30 cellular contexts compared by ENCODE assay signal in genomic region chr4:6765703-6766102, GRCh38.
"Had no signal": no experiment of that assay in that cellular context is flagged by ENCODE, and none has a peak within 500 bp of the region (broad histone marks: within the 10 kb centered on the region; RNA-seq: fewer than 3 reads in every experiment).

No MANE protein-coding gene starts in this region.

- H3K27me3 Mint-ChIP-seq: activated CD4-positive, alpha-beta memory T cell treated with anti-CD3 and anti-CD28 coated beads for 36 hours; activated CD4-positive, alpha-beta T cell treated with anti-CD3 and anti-CD28 coated beads for 36 hours; activated naive CD8-positive, alpha-beta T cell; activated T-helper 17 cell treated with anti-CD3 and anti-CD28 coated beads, Interleukin-2, amount 50 U/mL, for 72 hours had no signal

- H3K27ac ChIP-seq: brain microvascular endothelial cell, coronary artery, esophagus muscularis mucosa, foreskin keratinocyte, gastrocnemius medialis had no signal

- H3K27ac Mint-ChIP-seq: activated CD4-positive, alpha-beta memory T cell treated with anti-CD3 and anti-CD28 coated beads for 36 hours; activated CD4-positive, alpha-beta T cell treated with anti-CD3 and anti-CD28 coated beads for 36 hours; activated CD4-positive, alpha-beta T cell treated with anti-CD3 and anti-CD28 coated beads, Interleukin-2, amount 10 ng/mL, durations not matched to agents 24 days and 14 days; activated T-helper 17 cell treated with anti-CD3 and anti-CD28 coated beads, Interleukin-2, amount 50 U/mL, for 72 hours had no signal

- H3K36me3 Mint-ChIP-seq: activated CD4-positive, alpha-beta memory T cell treated with anti-CD3 and anti-CD28 coated beads for 36 hours; activated naive CD8-positive, alpha-beta T cell had no signal

- H3K4me3 Mint-ChIP-seq: activated CD4-positive, alpha-beta memory T cell treated with anti-CD3 and anti-CD28 coated beads for 36 hours; activated CD4-positive, alpha-beta T cell treated with anti-CD3 and anti-CD28 coated beads for 36 hours; activated CD4-positive, alpha-beta T cell treated with anti-CD3 and anti-CD28 coated beads, Interleukin-2, amount 10 ng/mL, durations not matched to agents 24 days and 14 days; activated naive CD8-positive, alpha-beta T cell; activated T-cell treated with anti-CD3 and anti-CD28 coated beads, Interleukin-2, amount 50 U/mL, for 4 hours; activated T-helper 17 cell treated with anti-CD3 and anti-CD28 coated beads, Interleukin-2, amount 50 U/mL, for 72 hours; central memory CD8-positive, alpha-beta T cell; effector memory CD8-positive, alpha-beta T cell had no signal

- DNase-seq: activated CD4-positive, alpha-beta memory T cell treated with anti-CD3 and anti-CD28 coated beads for 36 hours; activated CD4-positive, alpha-beta T cell treated with anti-CD3 and anti-CD28 coated beads for 36 hours; activated CD4-positive, alpha-beta T cell treated with anti-CD3 and anti-CD28 coated beads, Interleukin-2, amount 10 ng/mL, durations not matched to agents 24 days and 14 days; activated CD4-positive, CD25-positive, alpha-beta regulatory T cell; activated CD4-positive, CD25-positive, alpha-beta regulatory T cell treated with anti-CD3 and anti-CD28 coated beads, Interleukin-2, amount 50 U/mL, for 72 hours; activated CD8-positive, alpha-beta memory T cell treated with anti-CD3 and anti-CD28 coated beads for 24 hours; activated effector memory CD4-positive, alpha-beta T cell treated with Interleukin-2 at 50 U/mL for 16 hours; activated gamma-delta T cell treated with Interleukin-2 at 50 U/mL for 16 hours; activated naive CD4-positive, alpha-beta T cell treated with anti-CD3 and anti-CD28 coated beads, Interleukin-2, amount 50 U/mL, for 16 hours; activated naive CD4-positive, alpha-beta T cell treated with Interleukin-2 at 50 U/mL for 16 hours; activated T-cell treated with anti-CD3 and anti-CD28 coated beads, Interleukin-2, amount 50 U/mL, for 4 hours; amniotic stem cell; anterior cingulate cortex; brain microvascular endothelial cell; dermis blood vessel endothelial cell; effector CD4-positive, alpha-beta T cell; effector memory CD8-positive, alpha-beta T cell; erythroblast; foreskin keratinocyte; gastrocnemius medialis; head of caudate nucleus; T-helper 1 cell; T-helper 2 cell had no signal

- H3K9me3 Mint-ChIP-seq: activated CD4-positive, alpha-beta memory T cell treated with anti-CD3 and anti-CD28 coated beads for 36 hours; activated CD4-positive, alpha-beta T cell treated with anti-CD3 and anti-CD28 coated beads, Interleukin-2, amount 10 ng/mL, durations not matched to agents 24 days and 14 days; activated T-cell treated with anti-CD3 and anti-CD28 coated beads, Interleukin-2, amount 50 U/mL, for 4 hours; activated T-helper 17 cell treated with anti-CD3 and anti-CD28 coated beads, Interleukin-2, amount 50 U/mL, for 72 hours; central memory CD8-positive, alpha-beta T cell; effector memory CD8-positive, alpha-beta T cell had no signal

- FAIRE-seq: astrocyte, bronchial epithelial cell had no signal

- H3K27me3 ChIP-seq: brain microvascular endothelial cell, esophagus muscularis mucosa, gastrocnemius medialis had no signal

- H3K36me3 ChIP-seq: brain microvascular endothelial cell, esophagus muscularis mucosa, gastrocnemius medialis had no signal

- H3K9me3 ChIP-seq: esophagus muscularis mucosa, gastrocnemius medialis had no signal

- H3K4me3 ChIP-seq: coronary artery, esophagus muscularis mucosa, gastrocnemius medialis had no signal
